ENCODE assay signal across 21 cellular contexts in genomic region chr17:1264196-1264595, GRCh38. TPM values are rescaled to one million over a fixed set of nuclear protein-coding genes. Genes with fewer than 3 reads are reported as not detected.
DNase-seq lines count a peak whose midpoint lies in the region; TF ChIP-seq lines count a peak whose summit lies in the region.
"Had no signal": no experiment of that assay in that cellular context is flagged by ENCODE, and none has a peak within 500 bp of the region (broad histone marks: within the 10 kb centered on the region; RNA-seq: fewer than 3 reads in every experiment).

No MANE protein-coding gene starts in this region.

- H3K9ac ChIP-seq in H9 (ENCODE audit: extremely low read depth, insufficient read length, low read length): no peak overlapping the region
- H3K9ac ChIP-seq: BLaER1 had no signal

- no peak overlapping the region for H4K8ac ChIP-seq in H9 (replicated peaks; ENCODE audit: insufficient read length, low read depth, low read length)

- H2BK120ac ChIP-seq in H9 (ENCODE audit: low read depth, low read length, poor library complexity, severe bottlenecking): no peak overlapping the region

- H3K4ac ChIP-seq in H9 (ENCODE audit: low read depth, low read length): no peak overlapping the region

- TF ChIP-seq CTCF in osteoblast (IDR thresholded peaks at IDR 0.05; ENCODE audit: extremely low read depth, low read depth, low read length) (no peak), H9 (conservative IDR thresholded peaks at IDR 0.05) (no peak)

- H3K23me2 ChIP-seq in H9 (ENCODE audit: insufficient read length, low read depth, low read length, poor library complexity, severe bottlenecking): no peaks in the 10 kb centered on the region

- H3K18ac ChIP-seq in H9 (ENCODE audit: insufficient read length, low read depth, low read length): no peak overlapping the region

- H3K4me2 ChIP-seq in osteoblast (ENCODE audit: insufficient read depth, low read length): no peak overlapping the region
- no peak overlapping the region for H3K4me2 ChIP-seq in H9 (ENCODE audit: insufficient read depth, insufficient read length, low read length)
- H3K4me2 ChIP-seq: A549, BLaER1 had no signal

- 0 out of 7 replicates have a peak overlapping the region, but pooled peaks of 1 of the 3 experiments have one; percentile 14 for H3K27ac Mint-ChIP-seq in H9

- no peak overlapping the region for H2BK15ac ChIP-seq in H9 (ENCODE audit: low read depth, low read length)

- H3K27me3 Mint-ChIP-seq in H9 (ENCODE audit: low read depth): peaks cover 30% of the 10 kb centered on the region

- no peaks in the 10 kb centered on the region for H3K36me3 ChIP-seq in osteoblast (ENCODE audit: insufficient read depth, low read length)
- H3K36me3 ChIP-seq: BLaER1 had no signal

- H3T11ph ChIP-seq in H9 (ENCODE audit: low read length): no peak overlapping the region

- DNase-seq in AG20443 (ENCODE audit: low spot score): peak; percentile 4
- peak; percentile 73 for DNase-seq in NCI-H82 (lab: John Stamatoyannopoulos, UW)
- DNase-seq in islet precursor cell: peak; percentile 76
- DNase-seq in osteoblast (ENCODE audit: insufficient read length, low spot score, missing footprints): peak; percentile 23
- DNase-seq in NCI-H748 (lab: John Stamatoyannopoulos, UW; ENCODE audit: unreplicated experiment): no peak
- DNase-seq in H9: no peak
- no peak for DNase-seq in MV-4-11 (lab: John Stamatoyannopoulos, UW)
- DNase-seq: CD4-positive, alpha-beta memory T cell; H7; NCI-H1105; NCI-H2081; NCI-H2171 treated with DMSO at 0.1 percent for 48 hours; NCI-H446; NCI-H526 treated with DMSO at 0.1 percent for 48 hours; Right ventricle myocardium superior had no signal

- no peak overlapping the region for H2AK5ac ChIP-seq in H9 (ENCODE audit: insufficient read length, low read length)

- H3K4me1 Mint-ChIP-seq in H9: peaks cover 6 to 9% of the 10 kb centered on the region in 2 experiments; a peak in 3 of 4 replicates

- H3K27me3 ChIP-seq in osteoblast (ENCODE audit: insufficient read depth, low read length): peaks cover 4% of the 10 kb centered on the region
- H3K27me3 ChIP-seq in H9 (ENCODE audit: insufficient read depth, low read length): no peaks in the 10 kb centered on the region; the same call in 1 of the 2 replicates

- no peak overlapping the region for H3K4me3 Mint-ChIP-seq in H9
- H3K4me3 Mint-ChIP-seq: CD4-positive, alpha-beta memory T cell had no signal

- H4K5ac ChIP-seq in H9 (ENCODE audit: insufficient read length, low read depth, low read length): no peak overlapping the region

- H3K79me1 ChIP-seq in H9 (ENCODE audit: insufficient read depth, low read depth, low read length, poor library complexity, severe bottlenecking): no peaks in the 10 kb centered on the region

- H3K9me3 Mint-ChIP-seq in H9: no peaks in the 10 kb centered on the region
- H3K9me3 Mint-ChIP-seq: CD4-positive, alpha-beta memory T cell; IgD-negative memory B cell had no signal

- no peak overlapping the region for H3K23ac ChIP-seq in H9 (ENCODE audit: insufficient read length, low read depth, low read length)

- H3K4me3 ChIP-seq in osteoblast (ENCODE audit: insufficient read depth, low read length): no peak overlapping the region
- H3K4me3 ChIP-seq: A549, BLaER1, SK-N-MC had no signal

- no peak overlapping the region for H2BK5ac ChIP-seq in H9 (ENCODE audit: insufficient read length, low read length)

- H3K36me3 Mint-ChIP-seq in H9 (ENCODE audit: insufficient read depth in 1 of 3, low read depth in 3 of 3): no peaks in the 10 kb centered on the region
- H3K36me3 Mint-ChIP-seq: CD4-positive, alpha-beta memory T cell; IgD-negative memory B cell had no signal

- H4K20me1 ChIP-seq in osteoblast (ENCODE audit: insufficient read depth, low read length) (no peaks in the 10 kb centered on the region), H9 (ENCODE audit: control insufficient read depth, insufficient read depth, insufficient read length) (no peaks in the 10 kb centered on the region)
- H4K20me1 ChIP-seq: BLaER1 had no signal

- WGBS in H9 (ENCODE audit: extremely low coverage, insufficient read length, low lambda C conversion rate): no CpG with 5 or more reads among the region's 9 CpGs

- H3K4me1 ChIP-seq in osteoblast (ENCODE audit: insufficient read depth, low read length): peaks cover 11% of the 10 kb centered on the region
- H3K4me1 ChIP-seq in H9 (ENCODE audit: insufficient read depth, low read length): 0 out of 2 replicates have a peak, but pooled peaks cover 3% of the 10 kb centered on the region

- H2BK12ac ChIP-seq in H9 (ENCODE audit: insufficient read length, low read depth, low read length): no peak overlapping the region

- no peak overlapping the region for H4K91ac ChIP-seq in H9 (ENCODE audit: insufficient read length, low read depth, low read length)

- no peak overlapping the region for H3K56ac ChIP-seq in H9 (ENCODE audit: insufficient read length, low read depth, low read length)

- H2AFZ ChIP-seq in osteoblast (ENCODE audit: low read length) (no peak overlapping the region), H9 (ENCODE audit: low read length) (no peak overlapping the region)

- H3K14ac ChIP-seq in H9 (ENCODE audit: insufficient read depth, low read length): no peak overlapping the region

- H3K9me3 ChIP-seq in osteoblast (ENCODE audit: low read depth, low read length) (no peaks in the 10 kb centered on the region), H9 (ENCODE audit: control insufficient read depth, low read depth, low read length) (no peaks in the 10 kb centered on the region)
- H3K9me3 ChIP-seq: A549, BLaER1 had no signal

- H3K27ac ChIP-seq in osteoblast (ENCODE audit: low read depth, low read length) (no peak overlapping the region), H9 (ENCODE audit: insufficient read length, low read depth, low read length) (no peak overlapping the region)
- H3K27ac ChIP-seq: A549, BLaER1, SK-N-MC had no signal

- H2BK20ac ChIP-seq in H9 (ENCODE audit: low read depth, low read length, poor library complexity, severe bottlenecking): no peak overlapping the region

- H3K79me2 ChIP-seq in osteoblast (ENCODE audit: insufficient read depth, low read length): no peaks in the 10 kb centered on the region
- no peaks in the 10 kb centered on the region for H3K79me2 ChIP-seq in H9 (ENCODE audit: insufficient read depth, low read length)

RNA-seq across cellular contexts. Expression of gene BHLHA9, which starts 6.0 kb away (rescaled TPM):
- not detected in 2 replicates for total RNA-seq in osteoblast
- not detected in 2 replicates for total RNA-seq in H9 (2021)
- total RNA-seq: CD4-positive, alpha-beta memory T cell; H7; LHCN-M2; OCI-LY7; Right ventricle myocardium superior had no signal

RNA-seq across cellular contexts. Expression of gene TRARG1, which starts 15.3 kb away (rescaled TPM):
- total RNA-seq in osteoblast: not detected in 2 replicates
- total RNA-seq in H9 (2021): not detected in 2 replicates
- total RNA-seq: CD4-positive, alpha-beta memory T cell; H7; LHCN-M2; OCI-LY7 had no signal

Comparison
In these comparisons a context has a peak if more than half of its experiments do, and no peak if none do; other contexts are left out.
1. DNase-seq: peak in AG20443 (single experiment), NCI-H82 (single experiment), islet precursor cell (single experiment) and osteoblast (single experiment); none in NCI-H748 (single experiment), H9 (single experiment) and MV-4-11 (single experiment).